Comparison of ENCODE assay signal across 8 cellular contexts in the genomic region with DNA sequence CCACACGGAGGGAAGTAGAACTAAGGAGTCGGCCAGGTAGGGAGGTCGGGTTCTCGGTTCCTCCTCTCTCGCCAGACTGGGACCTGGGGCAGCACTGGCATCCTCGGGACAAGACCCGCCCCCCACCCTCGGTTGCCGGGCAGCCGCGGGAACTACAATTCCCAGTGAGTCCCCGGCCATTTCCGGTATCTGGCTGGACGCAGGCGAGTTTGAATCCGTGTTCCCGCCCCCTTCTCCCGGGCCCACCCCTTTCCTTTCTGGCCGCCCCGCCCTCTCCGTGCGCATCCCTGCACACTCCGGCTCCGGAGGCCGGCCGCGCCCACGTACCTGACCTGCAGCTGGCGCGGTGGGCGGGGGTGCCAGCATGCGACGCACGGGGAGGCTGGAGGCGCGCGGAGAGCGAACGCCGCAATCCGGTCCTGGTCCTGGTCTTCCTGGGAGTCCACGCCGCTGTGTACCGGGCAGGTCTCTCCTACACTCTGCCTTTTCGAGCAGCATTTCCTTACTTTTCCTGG. TPM values are rescaled to one million over a fixed set of nuclear protein-coding genes. Genes with fewer than 3 reads are reported as not detected.
DNase-seq lines count a peak whose midpoint lies in the region; ATAC-seq, FAIRE-seq and TF ChIP-seq lines count a peak whose summit lies in the region.

No MANE protein-coding gene starts in this region.

- FAIRE-seq in HTR-8/SVneo (lab: Jason Lieb, UNC): peak; percentile 98

- no peaks in the 10 kb centered on the region for H3K36me3 ChIP-seq in CD8-positive, alpha-beta T cell (ENCODE audit: insufficient read depth, low read length)

- ATAC-seq in CD8-positive, alpha-beta T cell: peak; percentile 45
- peak; percentile 55 for ATAC-seq in GM21360 (IDR thresholded peaks at IDR 0.05; ENCODE audit: unreplicated experiment)

- CTCF ChIA-PET in CD8-positive, alpha-beta T cell (lab: Charles Lee): interaction anchor here (1.6 to 1.8 kb wide), 4 partner anchors 9 to 237 kb away, joined by 4 to 10 read pairs (median 8); a partner anchor contains a TSS

- no peak for TF ChIP-seq CTCF in CD8-positive, alpha-beta T cell (IDR thresholded peaks at IDR 0.05)

- peak overlapping the region; percentile 94 for H3K27ac Mint-ChIP-seq in CD8-positive, alpha-beta T cell

- H3K4me1 Mint-ChIP-seq in CD8-positive, alpha-beta T cell (ENCODE audit: low read depth): peaks cover 21% of the 10 kb centered on the region

- H3K27me3 Mint-ChIP-seq in CD8-positive, alpha-beta T cell (ENCODE audit: low read depth): no peaks in the 10 kb centered on the region

- no peaks in the 10 kb centered on the region for H3K9me3 ChIP-seq in CD8-positive, alpha-beta T cell (ENCODE audit: low read length)
- H3K9me3 ChIP-seq in mononuclear cell (ENCODE audit: low read depth, low read length): no peaks in the 10 kb centered on the region

- DNase-seq in CD8-positive, alpha-beta T cell: peak in 6 of 7 experiments; percentile 38 to 73 (median 54)
- peak; percentile 98 for DNase-seq in HTR-8/SVneo (ENCODE audit: insufficient read length, low spot score)
- peak; percentile 53 to 65 for DNase-seq in NOMO-1 (lab: John Stamatoyannopoulos, UW; ENCODE audit: unreplicated experiment in 2 of 2)
- peak; percentile 78 for DNase-seq in activated CD8-positive, alpha-beta memory T cell treated with anti-CD3 and anti-CD28 coated beads, Interleukin-2, amount 50 U/mL, for 48 hours
- no peak for DNase-seq in epithelial cell of prostate (ENCODE audit: low read depth, low spot score)
- DNase-seq in stimulated activated CD8-positive, alpha-beta memory T cell treated with anti-CD3 and anti-CD28 coated beads, Interleukin-7, amount 100 ng/mL, for 24 hours (ENCODE audit: low read depth): peak; percentile 25

- H3K4me3 Mint-ChIP-seq in CD8-positive, alpha-beta T cell: peak overlapping the region; percentile 90

- H3K4me3 ChIP-seq in CD8-positive, alpha-beta T cell (ENCODE audit: low read depth, low read length): peak overlapping the region; percentile 70
- H3K4me3 ChIP-seq in mononuclear cell (ENCODE audit: low read length): peak overlapping the region; percentile 59

- POLR2A ChIA-PET in CD8-positive, alpha-beta T cell (lab: Charles Lee): interaction anchor here (0.7 to 2.3 kb wide), 4 partner anchors 9 to 301 kb away, joined by 3 to 7 read pairs (median 4); a partner anchor contains a TSS

- peaks cover 3% of the 10 kb centered on the region for H3K36me3 Mint-ChIP-seq in CD8-positive, alpha-beta T cell

- H3K27me3 ChIP-seq in CD8-positive, alpha-beta T cell (ENCODE audit: insufficient read depth, low read length): no peaks in the 10 kb centered on the region
- no peaks in the 10 kb centered on the region for H3K27me3 ChIP-seq in mononuclear cell (ENCODE audit: insufficient read depth, low read length)

- H3K9me3 Mint-ChIP-seq in CD8-positive, alpha-beta T cell: no peaks in the 10 kb centered on the region

- H3K27ac ChIP-seq in CD8-positive, alpha-beta T cell (ENCODE audit: low read depth, low read length): peak overlapping the region; percentile 72
- peak overlapping the region; percentile 46 for H3K27ac ChIP-seq in epithelial cell of prostate

- intact Hi-C loops in CD8-positive, alpha-beta T cell (cut with DNase I, micrococcal nuclease): loop anchor here (1.0 to 5.0 kb wide), 7 partner anchors 18 to 302 kb away; a partner anchor contains a TSS

- H3K4me1 ChIP-seq in CD8-positive, alpha-beta T cell (ENCODE audit: insufficient read depth, low read length): peaks cover 4% of the 10 kb centered on the region
- peaks cover 12% of the 10 kb centered on the region for H3K4me1 ChIP-seq in mononuclear cell (ENCODE audit: insufficient read depth, low read length)

RNA-seq across cellular contexts. Expression of a gene that starts 10.2 kb away (rescaled TPM):
- 10 to 100 TPM; 11.0 to 12.8 TPM for total RNA-seq in CD8-positive, alpha-beta T cell
- total RNA-seq in mononuclear cell: 6.4 TPM

RNA-seq across cellular contexts. Expression of a gene that starts 11.3 kb away (rescaled TPM):
- total RNA-seq in CD8-positive, alpha-beta T cell: not detected
- not detected for total RNA-seq in mononuclear cell
